8 cellular contexts compared by ENCODE assay signal in genomic region chr6:33299237-33299944, GRCh38. TPM values are rescaled to one million over a fixed set of nuclear protein-coding genes. Genes with fewer than 3 reads are reported as not detected.
A peak's percentile ranks its signal among the peaks of the same experiment; 100 is the strongest.
DNase-seq lines count a peak whose midpoint lies in the region; FAIRE-seq and TF ChIP-seq lines count a peak whose summit lies in the region.

No MANE protein-coding gene starts in this region.

- peaks cover 17% of the 10 kb centered on the region for H3K27me3 Mint-ChIP-seq in HFFc6 (ENCODE audit: insufficient read depth)

- H3K9me3 ChIP-seq in SJCRH30 (replicated peaks) = no peaks in the 10 kb centered on the region
- H3K9me3 ChIP-seq in neutrophil = no peaks in the 10 kb centered on the region

- TF ChIP-seq CTCF in GM06990 (IDR thresholded peaks at IDR 0.05; ENCODE audit: insufficient read depth, low read length, poor library complexity, severe bottlenecking) (peak; percentile 71), HFFc6 (IDR thresholded peaks at IDR 0.05) (peak; percentile 87), neutrophil (IDR thresholded peaks at IDR 0.05) (peak; percentile 88)

- peak overlapping the region; percentile 81 for H3K4me3 ChIP-seq in GM06990 (replicated peaks; ENCODE audit: low read depth, low read length)
- H3K4me3 ChIP-seq in SJCRH30 = peak overlapping the region; percentile 68
- peak overlapping the region; percentile 86 to 90 for H3K4me3 ChIP-seq in neutrophil (ENCODE audit: low read depth in 1 of 2, low read length in 1 of 2)

- DNase-seq in GM06990 (ENCODE audit: extremely low read depth, insufficient read length) = peak; percentile 95
- DNase-seq in HFFc6 = peak; percentile 90
- DNase-seq in MV-4-11 (lab: John Stamatoyannopoulos, UW) = peak; percentile 89
- peak; percentile 93 to 95 for DNase-seq in SJCRH30
- DNase-seq in activated naive CD4-positive, alpha-beta T cell treated with Interleukin-2 at 50 U/mL for 16 hours = peak; percentile 94
- DNase-seq in frontal cortex (ENCODE audit: low spot score in 2 of 2) = peak; percentile 83 to 88
- DNase-seq in substantia nigra (lab: John Stamatoyannopoulos, UW) = peak in 48 of 49 donors; percentile 53 to 90 (median 83)

- H3K27me3 ChIP-seq in GM06990 (replicated peaks; ENCODE audit: control insufficient read depth, insufficient read depth, low read length) (no peaks in the 10 kb centered on the region), SJCRH30 (no peaks in the 10 kb centered on the region), neutrophil (no peaks in the 10 kb centered on the region)

- H3K4me3 Mint-ChIP-seq in HFFc6 = peak overlapping the region; percentile 99

- peaks cover 14% of the 10 kb centered on the region for H3K36me3 ChIP-seq in GM06990 (ENCODE audit: control insufficient read depth, insufficient read depth, low read length)
- H3K36me3 ChIP-seq in SJCRH30 = no peaks in the 10 kb centered on the region
- peaks cover 73% of the 10 kb centered on the region for H3K36me3 ChIP-seq in neutrophil

- peak overlapping the region; percentile 99 for H3K27ac Mint-ChIP-seq in HFFc6

- H3K4me1 Mint-ChIP-seq in HFFc6 (ENCODE audit: low read depth) = peaks cover 31% of the 10 kb centered on the region

- no peak for FAIRE-seq in frontal cortex (lab: Jason Lieb, UNC)

- H3K4me1 ChIP-seq in SJCRH30 (no peaks in the 10 kb centered on the region), neutrophil (ENCODE audit: control insufficient read depth in 1 of 2, insufficient read depth in 1 of 2, low read depth in 1 of 2, low read length in 1 of 2) (peaks cover 33 to 39% of the 10 kb centered on the region in 2 experiments)

- H3K36me3 Mint-ChIP-seq in HFFc6 (ENCODE audit: low read depth) = peaks cover 13% of the 10 kb centered on the region; the same call in 1 of the 2 replicates

- H3K9me3 Mint-ChIP-seq in HFFc6 = peaks cover 4% of the 10 kb centered on the region

- peak overlapping the region; percentile 65 for H3K27ac ChIP-seq in SJCRH30
- H3K27ac ChIP-seq in neutrophil = peak overlapping the region; percentile 98
- H3K27ac ChIP-seq in substantia nigra (ENCODE audit: low read depth, low read length, poor library complexity, severe bottlenecking) = peak overlapping the region; percentile 98

RNA-seq across cellular contexts. Expression of gene RGL2, which starts 0.6 kb away (rescaled TPM):
- 10 to 100 TPM; 26.7 to 31.6 (median 27.9) TPM for total RNA-seq in HFFc6 (2021; fragmentation: NEBNext Ultra II Directional; extraction: Animal tissue kit (Norgen Biotek cat#: 25700))
- 14.3 and 20.9 TPM in 2 replicates for total RNA-seq in SJCRH30 (2014; rRNA removed; shearing (Covaris generic))
- 16.3 TPM for total RNA-seq in frontal cortex

RNA-seq across cellular contexts. Expression of gene PFDN6, which starts 10.0 kb away (rescaled TPM):
- total RNA-seq in HFFc6 (2021; fragmentation: NEBNext Ultra II Directional; extraction: Animal tissue kit (Norgen Biotek cat#: 25700)) = 10 to 100 TPM; 52.1 to 73.7 (median 69.7) TPM
- 102 and 104 TPM in 2 replicates for total RNA-seq in SJCRH30 (2014; rRNA removed; shearing (Covaris generic))
- 31.0 TPM for total RNA-seq in frontal cortex

RNA-seq across cellular contexts. Expression of gene WDR46, which starts 10.4 kb away (rescaled TPM):
- 10 to 100 TPM; 71.0 to 89.9 (median 74.6) TPM for total RNA-seq in HFFc6 (2021; fragmentation: NEBNext Ultra II Directional; extraction: Animal tissue kit (Norgen Biotek cat#: 25700))
- 54.6 and 61.5 TPM in 2 replicates for total RNA-seq in SJCRH30 (2014; rRNA removed; shearing (Covaris generic))
- total RNA-seq in frontal cortex = 42.4 TPM

RNA-seq across cellular contexts. Expression of gene TAPBP, which starts 14.5 kb away (rescaled TPM):
- 100 to 1,000 TPM in 5 of 6 experiments, 10 to 100 TPM in 1; 88.7 to 118 (median 104) TPM for total RNA-seq in HFFc6 (2021; fragmentation: NEBNext Ultra II Directional; extraction: Animal tissue kit (Norgen Biotek cat#: 25700))
- 15.4 and 16.2 TPM in 2 replicates for total RNA-seq in SJCRH30 (2014; rRNA removed; shearing (Covaris generic))
- 10.2 TPM for total RNA-seq in frontal cortex

RNA-seq across cellular contexts. Expression of gene ZBTB22, which starts 18.2 kb away (rescaled TPM):
- total RNA-seq in HFFc6 (2021; fragmentation: NEBNext Ultra II Directional; extraction: Animal tissue kit (Norgen Biotek cat#: 25700)) = 10 to 100 TPM; 15.2 to 19.9 (median 17.0) TPM
- 7.1 and 9.6 TPM in 2 replicates for total RNA-seq in SJCRH30 (2014; rRNA removed; shearing (Covaris generic))
- 27.3 TPM for total RNA-seq in frontal cortex

Comparison
In these comparisons a context has a peak if more than half of its experiments do, and no peak if none do; other contexts are left out.
1. Peak in every context shown above with its lines: DNase-seq, H3K4me3 ChIP-seq and H3K27ac ChIP-seq.